In genomic region chr1:237038211-237038610, GRCh38 we compare ENCODE assay signal across 32 cellular contexts. TPM values are rescaled to one million over a fixed set of nuclear protein-coding genes. Genes with fewer than 3 reads are reported as not detected.
"Had no signal": no experiment of that assay in that cellular context is flagged by ENCODE, and none has a peak within 500 bp of the region (broad histone marks: within the 10 kb centered on the region; RNA-seq: fewer than 3 reads in every experiment).

No MANE protein-coding gene starts in this region.

- H3K36me3 ChIP-seq: brain microvascular endothelial cell, esophagus squamous epithelium had no signal

- H3K4me3 ChIP-seq: esophagus squamous epithelium had no signal

- DNase-seq: activated CD4-positive, alpha-beta memory T cell treated with anti-CD3 and anti-CD28 coated beads, Interleukin-2, amount 10 ng/mL, durations not matched to agents 7 days and 5 days; activated CD4-positive, alpha-beta T cell treated with anti-CD3 and anti-CD28 coated beads for 36 hours; activated CD4-positive, alpha-beta T cell treated with anti-CD3 and anti-CD28 coated beads, Interleukin-2, amount 10 ng/mL, durations not matched to agents 7 days and 5 days; activated CD4-positive, alpha-beta T cell treated with anti-CD3 and anti-CD28 coated beads, Interleukin-2, amount 50 U/mL, for 4 hours; activated CD4-positive, CD25-positive, alpha-beta regulatory T cell; activated CD4-positive, CD25-positive, alpha-beta regulatory T cell treated with anti-CD3 and anti-CD28 coated beads, Interleukin-2, amount 50 U/mL, for 72 hours; activated CD8-positive, alpha-beta memory T cell treated with anti-CD3 and anti-CD28 coated beads, Interleukin-2, amount 50 U/mL, for 48 hours; activated gamma-delta T cell; activated naive CD4-positive, alpha-beta T cell; activated naive CD4-positive, alpha-beta T cell treated with anti-CD3 and anti-CD28 coated beads, Interleukin-2, amount 10 ng/mL, durations not matched to agents 7 days and 5 days; activated naive CD8-positive, alpha-beta T cell treated with anti-CD3 and anti-CD28 coated beads, Interleukin-2, amount 10 ng/mL, durations not matched to agents 7 days and 5 days; activated T-cell treated with anti-CD3 and anti-CD28 coated beads for 4 hours; activated T-cell treated with anti-CD3 and anti-CD28 coated beads, Interleukin-2, amount 50 U/mL, for 24 hours; activated T-cell treated with anti-CD3 and anti-CD28 coated beads, Interleukin-2, amount 50 U/mL, for 72 hours; brain microvascular endothelial cell; effector CD8-positive, alpha-beta T cell; esophagus squamous epithelium; glutamatergic neuron; T-helper 2 cell had no signal

- ATAC-seq: activated CD4-positive, alpha-beta T cell treated with anti-CD3 and anti-CD28 coated beads for 36 hours; activated naive CD4-positive, alpha-beta T cell treated with anti-CD3 and anti-CD28 coated beads, Interleukin-2, amount 50 U/mL, for 72 hours; activated T-cell treated with anti-CD3 and anti-CD28 coated beads, Interleukin-2, amount 50 U/mL, for 72 hours had no signal

- H3K27ac ChIP-seq: brain microvascular endothelial cell, epithelial cell of prostate, esophagus squamous epithelium had no signal

- H3K9me3 ChIP-seq: esophagus squamous epithelium had no signal

RNA-seq across cellular contexts. Expression of gene RYR2, which starts 3.8 kb away (rescaled TPM):
- total RNA-seq: activated CD4-positive, alpha-beta T cell treated with anti-CD3 and anti-CD28 coated beads, Interleukin-2, amount 10 ng/mL, durations not matched to agents 7 days and 5 days; activated naive CD4-positive, alpha-beta T cell treated with anti-CD3 and anti-CD28 coated beads, Interleukin-2, amount 50 U/mL, for 72 hours; activated naive CD8-positive, alpha-beta T cell treated with anti-CD3 and anti-CD28 coated beads, Interleukin-2, amount 10 ng/mL, durations not matched to agents 7 days and 5 days; bronchial epithelial cell; endothelial cell of umbilical vein; fibroblast of villous mesenchyme; T-helper 1 cell treated with Interleukin-12 subunit alpha and Interleukin-12 subunit beta and Interleukin-4 antibody, amounts not matched to agents 30 ng/mL and 1 ng/mL, for 36 hours had no signal
- polyA plus RNA-seq: endothelial cell of umbilical vein had no signal

RNA-seq across cellular contexts. Expression of gene MT1HL1, which starts 34.0 kb away (rescaled TPM):
- total RNA-seq: activated CD4-positive, alpha-beta memory T cell treated with anti-CD3 and anti-CD28 coated beads, Interleukin-2, amount 10 ng/mL, durations not matched to agents 7 days and 5 days; activated CD4-positive, alpha-beta T cell treated with anti-CD3 and anti-CD28 coated beads for 36 hours; activated CD4-positive, alpha-beta T cell treated with anti-CD3 and anti-CD28 coated beads, Interleukin-2, amount 10 ng/mL, durations not matched to agents 7 days and 5 days; activated naive CD4-positive, alpha-beta T cell treated with anti-CD3 and anti-CD28 coated beads, Interleukin-2, amount 50 U/mL, for 72 hours; activated naive CD8-positive, alpha-beta T cell treated with anti-CD3 and anti-CD28 coated beads, Interleukin-2, amount 10 ng/mL, durations not matched to agents 7 days and 5 days; activated T-cell treated with anti-CD3 and anti-CD28 coated beads, Interleukin-2, amount 50 U/mL, for 72 hours; astrocyte; bronchial epithelial cell; cardiac septum; chondrocyte; dermis microvascular lymphatic vessel endothelial cell; endothelial cell of umbilical vein; esophagus squamous epithelium; fibroblast of lung; fibroblast of villous mesenchyme; frontal cortex; T-helper 1 cell treated with Interleukin-12 subunit alpha and Interleukin-12 subunit beta and Interleukin-4 antibody, amounts not matched to agents 30 ng/mL and 1 ng/mL, for 36 hours had no signal
- polyA plus RNA-seq: endothelial cell of umbilical vein, esophagus, fibroblast of lung had no signal
